14 cellular contexts compared by ENCODE assay signal in the genomic region with DNA sequence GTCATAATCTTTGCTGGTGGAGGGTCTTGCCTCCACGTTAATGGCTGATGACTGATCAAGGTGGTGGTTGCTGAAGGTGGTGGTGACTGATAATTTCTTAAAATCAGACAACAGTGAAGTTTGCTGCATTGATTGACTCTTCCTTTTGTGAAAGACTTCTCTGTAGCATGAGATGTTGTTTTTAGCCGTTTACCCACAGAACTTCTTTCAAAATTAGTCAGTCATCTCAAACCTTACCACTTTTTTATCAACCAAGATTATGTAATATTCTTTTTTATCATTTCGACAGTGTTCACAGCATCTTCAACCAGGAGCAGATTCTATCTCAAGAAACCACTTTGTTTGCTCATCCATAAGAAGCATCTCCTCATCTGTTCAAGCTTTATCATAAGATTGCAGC. TPM values are rescaled to one million over a fixed set of nuclear protein-coding genes. Genes with fewer than 3 reads are reported as not detected.
"Had no signal": no experiment of that assay in that cellular context is flagged by ENCODE, and none has a peak within 500 bp of the region (broad histone marks: within the 10 kb centered on the region; RNA-seq: fewer than 3 reads in every experiment).

No MANE protein-coding gene starts in this region.

- H3K27ac Mint-ChIP-seq: dendritic cell treated with granulocyte-macrophage colony-stimulating factor and Interleukin-4, amounts not matched to agents 40 ng/mL and 50 ng/mL, for 4 days had no signal

- H3K27me3 Mint-ChIP-seq: dendritic cell treated with granulocyte-macrophage colony-stimulating factor and Interleukin-4, amounts not matched to agents 40 ng/mL and 50 ng/mL, for 4 days had no signal

- H3K9me3 ChIP-seq: right atrium auricular region, suprapubic skin, upper lobe of left lung had no signal

- H3K27ac ChIP-seq: brain microvascular endothelial cell, right atrium auricular region, suprapubic skin, upper lobe of left lung had no signal

- H3K9me3 Mint-ChIP-seq: dendritic cell treated with granulocyte-macrophage colony-stimulating factor and Interleukin-4, amounts not matched to agents 40 ng/mL and 50 ng/mL, for 4 days had no signal

- H3K4me3 Mint-ChIP-seq: dendritic cell treated with granulocyte-macrophage colony-stimulating factor and Interleukin-4, amounts not matched to agents 40 ng/mL and 50 ng/mL, for 4 days had no signal

- H3K4me3 ChIP-seq: right atrium auricular region, suprapubic skin, upper lobe of left lung had no signal

- H3K27me3 ChIP-seq: brain microvascular endothelial cell, right atrium auricular region, suprapubic skin, upper lobe of left lung had no signal

- DNase-seq: activated CD4-positive, alpha-beta T cell treated with anti-CD3 and anti-CD28 coated beads for 1 hour; activated naive CD4-positive, alpha-beta T cell treated with anti-CD3 and anti-CD28 coated beads, Interleukin-2, amount 50 U/mL, for 16 hours; brain microvascular endothelial cell; cerebellar nuclear complex; hypothalamus; kidney glomerular epithelial cell; small intestine; upper lobe of left lung had no signal

RNA-seq across cellular contexts. Expression of gene PDZD9, which starts 41.9 kb away (rescaled TPM):
- total RNA-seq: glomerular endothelial cell, liver, posterior vena cava, right atrium auricular region, suprapubic skin, upper lobe of left lung had no signal
- polyA plus RNA-seq: liver, small intestine had no signal
